8 cellular contexts compared by ENCODE assay signal in the genomic region with DNA sequence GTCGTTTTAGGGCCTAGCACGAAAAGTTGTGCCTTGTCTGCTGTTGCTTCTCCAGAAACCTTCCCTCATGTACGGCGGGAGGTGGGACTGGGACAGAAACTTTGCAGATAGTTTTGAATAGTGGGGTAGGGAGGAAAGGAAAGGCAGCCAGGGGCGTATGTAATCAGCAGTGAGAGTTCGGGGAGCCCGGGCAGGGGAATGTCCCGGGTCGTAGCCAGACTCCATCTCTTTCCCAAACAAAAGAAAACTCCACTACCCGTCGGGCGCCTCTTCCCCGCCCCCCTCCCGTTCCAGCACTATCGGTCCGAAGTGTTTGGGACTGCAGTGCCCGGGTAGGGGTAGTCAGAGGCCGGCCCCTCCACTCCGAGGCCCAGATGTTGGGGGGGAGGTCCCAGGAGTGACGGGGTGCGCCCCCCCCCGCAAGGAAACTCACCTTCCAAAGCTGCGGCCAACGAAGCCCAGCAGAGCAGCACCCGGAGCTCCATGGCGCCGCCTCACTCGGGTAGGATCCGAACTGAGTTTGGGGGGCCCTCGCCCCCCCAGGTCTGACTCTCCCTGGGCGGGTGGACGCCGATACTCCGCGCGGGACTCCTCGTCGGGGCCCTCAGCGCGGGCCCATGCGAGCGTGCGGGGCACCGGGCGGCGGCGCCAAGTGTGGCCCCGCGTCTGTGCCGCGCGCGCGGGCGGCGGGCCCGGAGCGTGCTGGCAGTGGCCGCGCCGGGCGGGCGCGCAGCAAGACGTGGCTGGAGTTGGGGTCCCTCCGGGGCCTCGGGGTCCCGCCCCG. TPM values are rescaled to one million over a fixed set of nuclear protein-coding genes. Genes with fewer than 3 reads are reported as not detected.
DNase-seq lines count a peak whose midpoint lies in the region; ATAC-seq and TF ChIP-seq lines count a peak whose summit lies in the region.

No MANE protein-coding gene starts in this region.

- H3K9ac ChIP-seq in SK-N-MC (ENCODE audit: insufficient read length): peak overlapping the region; percentile 87

- peak overlapping the region; percentile 90 for H3K4me3 Mint-ChIP-seq in osteocyte (ENCODE audit: unreplicated experiment)

- no peaks in the 10 kb centered on the region for H3K9me3 ChIP-seq in SK-N-MC (ENCODE audit: low read depth, low read length)

- peak overlapping the region; percentile 91 for H3K4me3 ChIP-seq in SK-N-MC
- peak overlapping the region; percentile 77 for H3K4me3 ChIP-seq in fibroblast of pulmonary artery (replicated peaks; ENCODE audit: low read depth, low read length)

- no peaks in the 10 kb centered on the region for H3K9me3 Mint-ChIP-seq in osteocyte (ENCODE audit: unreplicated experiment)

- H3K36me3 Mint-ChIP-seq in osteocyte (ENCODE audit: unreplicated experiment): peaks cover 8% of the 10 kb centered on the region

- peaks cover 35% of the 10 kb centered on the region for H3K4me1 Mint-ChIP-seq in osteocyte (ENCODE audit: unreplicated experiment)

- peak overlapping the region; percentile 83 for H3K27ac Mint-ChIP-seq in osteocyte (ENCODE audit: unreplicated experiment)

- ATAC-seq in HG02870 (IDR thresholded peaks at IDR 0.05; ENCODE audit: unreplicated experiment): no peak

- peak overlapping the region; percentile 68 for H3K27ac ChIP-seq in SK-N-MC

- no peak for TF ChIP-seq CTCF in fibroblast of pulmonary artery (IDR thresholded peaks at IDR 0.05; ENCODE audit: low read length, missing control alignments)
- no peak for TF ChIP-seq CTCF in osteocyte (IDR thresholded peaks at IDR 0.05)

- peak; percentile 49 for DNase-seq in Daoy (ENCODE audit: low read depth)
- DNase-seq in SK-N-MC (ENCODE audit: low read depth, low spot score): no peak
- DNase-seq in fibroblast of pulmonary artery (ENCODE audit: low read depth): no peak
- no peak for DNase-seq in osteocyte (ENCODE audit: extremely low spot score, unreplicated experiment)
- no peak for DNase-seq in globus pallidus (ENCODE audit: low spot score)
- DNase-seq in pons (ENCODE audit: low spot score): no peak
- no peak for DNase-seq in H4 (ENCODE audit: low spot score)

- H3K27me3 Mint-ChIP-seq in osteocyte (ENCODE audit: unreplicated experiment): no peaks in the 10 kb centered on the region

- H3K36me3 ChIP-seq in SK-N-MC (ENCODE audit: insufficient read depth, low read length): peaks cover 30% of the 10 kb centered on the region

RNA-seq across cellular contexts. Expression of a gene that starts 0.6 kb away (rescaled TPM):
- total RNA-seq in Daoy (2014; rRNA removed; shearing (Covaris generic)): 57.5 and 62.5 TPM in 2 replicates
- 88.9 and 91.9 TPM in 2 replicates for total RNA-seq in osteocyte
- total RNA-seq in H4 (2014; rRNA removed; shearing (Covaris generic)): 29.9 and 37.1 TPM in 2 replicates

RNA-seq across cellular contexts. Expression of a gene that starts 25.8 kb away (rescaled TPM):
- total RNA-seq in Daoy (2014; rRNA removed; shearing (Covaris generic)): 14.1 and 18.1 TPM in 2 replicates
- 32.1 and 32.4 TPM in 2 replicates for total RNA-seq in osteocyte
- 4.9 and 5.6 TPM in 2 replicates for total RNA-seq in H4 (2014; rRNA removed; shearing (Covaris generic))

RNA-seq across cellular contexts. Expression of a gene that starts 40.4 kb away (rescaled TPM):
- total RNA-seq in Daoy (2014; rRNA removed; shearing (Covaris generic)): 203 and 238 TPM in 2 replicates
- 123 and 126 TPM in 2 replicates for total RNA-seq in osteocyte
- 78.5 and 95.5 TPM in 2 replicates for total RNA-seq in H4 (2014; rRNA removed; shearing (Covaris generic))

RNA-seq across cellular contexts. Expression of a gene that starts 48.2 kb away (rescaled TPM):
- total RNA-seq in Daoy (2014; rRNA removed; shearing (Covaris generic)): 93.0 and 116 TPM in 2 replicates
- total RNA-seq in osteocyte: 159 and 162 TPM in 2 replicates
- 44.3 and 46.8 TPM in 2 replicates for total RNA-seq in H4 (2014; rRNA removed; shearing (Covaris generic))
